Comparison of ENCODE assay signal across 13 cellular contexts in the genomic region with DNA sequence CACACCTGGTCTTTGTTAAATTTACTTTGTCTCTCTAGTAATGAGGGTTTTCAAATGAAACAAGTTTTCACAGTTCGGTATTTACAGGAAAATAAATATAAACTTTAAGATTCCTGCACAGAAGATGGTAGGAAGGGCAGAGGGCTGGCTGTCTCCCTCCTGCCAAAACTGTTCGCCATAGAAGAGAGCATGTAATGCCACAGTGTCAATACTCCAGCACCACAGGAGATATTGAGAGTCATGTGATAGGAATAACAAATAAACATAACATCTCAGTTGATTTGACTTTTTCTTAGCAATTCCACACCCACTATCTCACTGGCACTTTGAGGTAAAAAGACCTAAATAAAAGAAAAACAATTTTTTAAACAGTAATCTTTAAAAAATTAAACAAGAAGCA.
DNase-seq lines count a peak whose midpoint lies in the region; ATAC-seq, FAIRE-seq and TF ChIP-seq lines count a peak whose summit lies in the region.
"Had no signal": no experiment of that assay in that cellular context is flagged by ENCODE, and none has a peak within 500 bp of the region (broad histone marks: within the 10 kb centered on the region; RNA-seq: fewer than 3 reads in every experiment).

No MANE protein-coding gene starts in this region.

- H3K4me1 ChIP-seq in A549 (peaks cover 40% of the 10 kb centered on the region), GM23338 (ENCODE audit: insufficient read depth) (peaks cover 38% of the 10 kb centered on the region), mesendoderm (ENCODE audit: control insufficient read depth, low read depth, low read length) (peaks cover 8% of the 10 kb centered on the region), PC-3 (ENCODE audit: insufficient read depth, low read length) (peaks cover 36% of the 10 kb centered on the region)

- intact Hi-C loops in PC-3 (cut with micrococcal nuclease) = no loop called here

- peaks cover 2% of the 10 kb centered on the region for H3K79me1 ChIP-seq in mesendoderm (ENCODE audit: low read length)

- H3K27ac ChIP-seq in A549 (peak overlapping the region; percentile 81 to 85), GM23338 (ENCODE audit: low read depth) (peak overlapping the region; percentile 89), mesendoderm (ENCODE audit: low read depth, low read length) (no peak overlapping the region), PC-3 (ENCODE audit: low read length) (no peak overlapping the region)

- no peaks in the 10 kb centered on the region for H4K20me1 ChIP-seq in GM23338 (replicated peaks; ENCODE audit: insufficient read depth)
- no peaks in the 10 kb centered on the region for H4K20me1 ChIP-seq in PC-3 (ENCODE audit: low read length)

- peak overlapping the region; percentile 75; the same call in 1 of the 2 replicates for H3K27ac Mint-ChIP-seq in GM23338
- H3K27ac Mint-ChIP-seq in activated naive CD8-positive, alpha-beta T cell = peak overlapping the region; percentile 73

- H3K4me3 Mint-ChIP-seq in GM23338 = no peak overlapping the region
- H3K4me3 Mint-ChIP-seq in activated naive CD8-positive, alpha-beta T cell = no peak overlapping the region

- no peaks in the 10 kb centered on the region for H3K27me3 ChIP-seq in GM23338 (ENCODE audit: insufficient read depth)
- H3K27me3 ChIP-seq in mesendoderm (ENCODE audit: insufficient read depth, low read length, poor library complexity) = no peaks in the 10 kb centered on the region
- no peaks in the 10 kb centered on the region for H3K27me3 ChIP-seq in PC-3 (ENCODE audit: low read length)
- H3K27me3 ChIP-seq: heart left ventricle had no signal

- no peaks in the 10 kb centered on the region for H3K9me2 ChIP-seq in GM23338 (ENCODE audit: insufficient read depth)
- H3K9me2 ChIP-seq in PC-3 (replicated peaks; ENCODE audit: low read length) = no peaks in the 10 kb centered on the region
- H3K9me2 ChIP-seq: SK-N-SH had no signal

- DNase-seq in A549 (ENCODE audit: low read depth in 1 of 2, low spot score in 1 of 2) (peak in 1 of 2 experiments; percentile 44), GM23338 (ENCODE audit: low spot score) (no peak), mesendoderm (no peak), mesenteric fat pad (ENCODE audit: low spot score) (no peak), NCI-H146 treated with DMSO at 0.1 percent for 48 hours (lab: John Stamatoyannopoulos, UW; ENCODE audit: unreplicated experiment) (no peak), PC-3 (no peak), NCI-H1436 treated with DMSO at 0.1 percent for 48 hours (lab: John Stamatoyannopoulos, UW) (no peak)
- DNase-seq: Caco-2; heart left ventricle; SK-N-SH; stimulated activated naive CD4-positive, alpha-beta T cell had no signal

- H3K79me2 ChIP-seq in GM23338 (replicated peaks; ENCODE audit: insufficient read depth) (peaks cover 29% of the 10 kb centered on the region), mesendoderm (ENCODE audit: control insufficient read depth, insufficient read depth, low read length) (peaks cover 6% of the 10 kb centered on the region), PC-3 (ENCODE audit: low read length) (peaks cover 41% of the 10 kb centered on the region)

- H3K18ac ChIP-seq in mesendoderm (ENCODE audit: low read length) = no peak overlapping the region

- H3K4me1 Mint-ChIP-seq in GM23338 = peaks cover 34% of the 10 kb centered on the region
- peaks cover 58% of the 10 kb centered on the region for H3K4me1 Mint-ChIP-seq in activated naive CD8-positive, alpha-beta T cell (ENCODE audit: low read depth)

- no peak overlapping the region for H2AK5ac ChIP-seq in mesendoderm (ENCODE audit: low read length)

- no peak overlapping the region for H2BK5ac ChIP-seq in mesendoderm (ENCODE audit: low read length)

- no peak overlapping the region for H3K23ac ChIP-seq in mesendoderm (ENCODE audit: low read length)

- H3K4ac ChIP-seq in mesendoderm (ENCODE audit: low read depth, low read length) = no peak overlapping the region

- POLR2A ChIA-PET in A549 (lab: Yijun Ruan, JAX) (interaction anchor here (2.5 kb wide), 1 partner anchor 117 kb away, joined by 15 read pairs; no protein-coding TSS in a partner anchor), PC-3 (lab: Charles Lee; ENCODE audit: unreplicated experiment) (no interaction called here)

- peak in 1 of 2 experiments; percentile 74; a peak in 4 of 6 replicates for ATAC-seq in A549
- no peak for ATAC-seq in GM23338
- ATAC-seq in PC-3 = no peak

- H2BK15ac ChIP-seq in mesendoderm (replicated peaks; ENCODE audit: low read depth) = no peak overlapping the region

- TF ChIP-seq RAD21 in A549 (conservative IDR thresholded peaks at IDR 0.05 in 1 of 2, IDR thresholded peaks at IDR 0.05 in 1 of 2) = no peak

- no peak overlapping the region for H4K8ac ChIP-seq in mesendoderm (ENCODE audit: low read depth, low read length)

- no peak overlapping the region for H3K9ac ChIP-seq in mesendoderm (ENCODE audit: low read length)
- H3K9ac ChIP-seq in PC-3 (ENCODE audit: low read length) = no peak overlapping the region

- no TSS peak for BruUV-seq in PC-3 (replicated peaks; lab: Mats Ljungman, UMichigan)

- peak overlapping the region; percentile 86 for H3K4me2 ChIP-seq in A549
- 0 out of 2 replicates have a peak overlapping the region, but pooled peaks have one; percentile 6 for H3K4me2 ChIP-seq in GM23338
- H3K4me2 ChIP-seq in mesendoderm (ENCODE audit: low read length) = no peak overlapping the region
- no peak overlapping the region for H3K4me2 ChIP-seq in PC-3 (ENCODE audit: low read length)
- H3K4me2 ChIP-seq: SK-N-SH had no signal

- H3F3A ChIP-seq in GM23338 (replicated peaks; ENCODE audit: low read depth) = peaks cover 9% of the 10 kb centered on the region
- H3F3A ChIP-seq in PC-3 (ENCODE audit: low read length, unreplicated experiment) = no peaks in the 10 kb centered on the region

- H3K27me3 Mint-ChIP-seq in GM23338 (ENCODE audit: insufficient read depth, low read depth, poor library complexity) = peaks cover 25% of the 10 kb centered on the region
- H3K27me3 Mint-ChIP-seq in activated naive CD8-positive, alpha-beta T cell = no peaks in the 10 kb centered on the region
- H3K27me3 Mint-ChIP-seq: IgD-negative memory B cell had no signal

- peak overlapping the region; percentile 15 for H3K56ac ChIP-seq in mesendoderm (ENCODE audit: low read length)

- peaks cover 25% of the 10 kb centered on the region; the same call in 2 of the 3 replicates for H3K36me3 Mint-ChIP-seq in GM23338 (ENCODE audit: low read depth)
- peaks cover under 1% of the 10 kb centered on the region for H3K36me3 Mint-ChIP-seq in activated naive CD8-positive, alpha-beta T cell

- no peak overlapping the region for H4K5ac ChIP-seq in mesendoderm (ENCODE audit: low read length)

- H3K36me3 ChIP-seq in GM23338 (ENCODE audit: insufficient read depth) (no peaks in the 10 kb centered on the region), mesendoderm (ENCODE audit: control insufficient read depth, insufficient read depth, low read length) (no peaks in the 10 kb centered on the region), PC-3 (ENCODE audit: low read depth, low read length) (no peaks in the 10 kb centered on the region)
- H3K36me3 ChIP-seq: heart left ventricle had no signal

- TF ChIP-seq POLR2A in A549 (IDR thresholded peaks at IDR 0.05; ENCODE audit: low read length) = no peak

- H3K9me3 ChIP-seq in A549 (no peaks in the 10 kb centered on the region), PC-3 (ENCODE audit: low read length) (no peaks in the 10 kb centered on the region)
- H3K9me3 ChIP-seq: Caco-2, heart left ventricle, SK-N-SH had no signal

- peaks cover 26% of the 10 kb centered on the region for H3K9me3 Mint-ChIP-seq in GM23338
- H3K9me3 Mint-ChIP-seq in activated naive CD8-positive, alpha-beta T cell (ENCODE audit: low read depth) = no peaks in the 10 kb centered on the region
- H3K9me3 Mint-ChIP-seq: IgD-negative memory B cell had no signal

- WGBS in A549 (ENCODE audit: missing lambda C conversion rate) = 8% methylated on average over 2 of the region's 2 CpGs
- WGBS in mesendoderm (ENCODE audit: extremely low coverage, insufficient coverage, low lambda C conversion rate) = no CpG with 5 or more reads among the region's 2 CpGs

- no peak for FAIRE-seq in A549 (lab: Jason Lieb, UNC)

- TF ChIP-seq CTCF in A549 (IDR thresholded peaks at IDR 0.05) (no peak), GM23338 (conservative IDR thresholded peaks at IDR 0.05; ENCODE audit: low read depth in 2 of 2) (no peak), PC-3 (conservative IDR thresholded peaks at IDR 0.05; ENCODE audit: low read depth, low read length) (no peak)

- no peak overlapping the region for H2BK120ac ChIP-seq in mesendoderm (ENCODE audit: low read depth, low read length)

- no peak for TF ChIP-seq EP300 in A549 (IDR thresholded peaks at IDR 0.05)

- H2AFZ ChIP-seq in GM23338 (no peak overlapping the region), PC-3 (ENCODE audit: low read length) (no peak overlapping the region)

- CTCF ChIA-PET in A549 (lab: Yijun Ruan, JAX) (interaction anchor here (1.2 to 2.8 kb wide), 2 partner anchors 37 to 111 kb away, joined by 3 to 13 read pairs; no protein-coding TSS in a partner anchor), PC-3 (lab: Charles Lee) (interaction anchor here (0.8 kb wide), 1 partner anchor 11 kb away, joined by 6 read pairs; no protein-coding TSS in a partner anchor)

- no peak overlapping the region for H3K4me3 ChIP-seq in A549
- no peak overlapping the region for H3K4me3 ChIP-seq in GM23338
- no peak overlapping the region for H3K4me3 ChIP-seq in mesendoderm (ENCODE audit: low read length)
- no peak overlapping the region for H3K4me3 ChIP-seq in PC-3 (ENCODE audit: low read length)
- H3K4me3 ChIP-seq: heart left ventricle had no signal

TF ChIP-seq in A549, 52 proteins besides CTCF, POLR2A, EP300 and RAD21 (continues in another document):
- TF ChIP-seq, protein P1, sequence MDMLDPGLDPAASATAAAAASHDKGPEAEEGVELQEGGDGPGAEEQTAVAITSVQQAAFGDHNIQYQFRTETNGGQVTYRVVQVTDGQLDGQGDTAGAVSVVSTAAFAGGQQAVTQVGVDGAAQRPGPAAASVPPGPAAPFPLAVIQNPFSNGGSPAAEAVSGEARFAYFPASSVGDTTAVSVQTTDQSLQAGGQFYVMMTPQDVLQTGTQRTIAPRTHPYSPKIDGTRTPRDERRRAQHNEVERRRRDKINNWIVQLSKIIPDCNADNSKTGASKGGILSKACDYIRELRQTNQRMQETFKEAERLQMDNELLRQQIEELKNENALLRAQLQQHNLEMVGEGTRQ (IDR thresholded peaks at IDR 0.05) = peak; percentile 39
- no peak for TF ChIP-seq KDM1A (IDR thresholded peaks at IDR 0.05; ENCODE audit: low read depth)

TF ChIP-seq in GM23338, 12 proteins besides CTCF, POLR2A, EP300 and RAD21 (continues in another document):
- TF ChIP-seq EZH2 (IDR thresholded peaks at IDR 0.05; ENCODE audit: low read depth, unreplicated experiment) = no peak

Comparison
In these comparisons a context has a peak if more than half of its experiments do, and no peak if none do; other contexts are left out.
1. H3K27ac ChIP-seq: peak in A549 (2 of 2) and GM23338 (single experiment); none in mesendoderm (single experiment) and PC-3 (single experiment).
2. H3K4me2 ChIP-seq: peak in A549 (single experiment) and GM23338 (single experiment); none in mesendoderm (single experiment) and PC-3 (single experiment).